27 cellular contexts compared by ENCODE assay signal in genomic region chr5:5209510-5210286, GRCh38.
"Had no signal": no experiment of that assay in that cellular context is flagged by ENCODE, and none has a peak within 500 bp of the region (broad histone marks: within the 10 kb centered on the region; RNA-seq: fewer than 3 reads in every experiment).

No MANE protein-coding gene starts in this region.

- H3K9me3 ChIP-seq: colonic mucosa, gastroesophageal sphincter, heart left ventricle, left lung, ovary, right atrium auricular region, stomach, thyroid gland, upper lobe of left lung, uterus had no signal

- DNase-seq: colonic mucosa; effector CD8-positive, alpha-beta T cell; endodermal cell; foreskin fibroblast; heart left ventricle; kidney; left lung; mesenchymal stem cell; midbrain; naive thymus-derived CD4-positive, alpha-beta T cell; occipital lobe; ovary; stimulated activated CD4-positive, alpha-beta T cell treated with anti-CD3 and anti-CD28 coated beads, Interleukin-2, amount 100 ng/mL, for 24 hours; stimulated activated CD4-positive, alpha-beta T cell treated with anti-CD3 and anti-CD28 coated beads, Interleukin-4, amount 100 ng/mL, for 24 hours; stimulated activated naive CD4-positive, alpha-beta T cell treated with Interleukin-2 at 50 U/mL for 16 hours; stomach; thyroid gland; upper lobe of left lung; uterus had no signal

- H3K4me2 ChIP-seq: hepatocyte had no signal

- H3K36me3 ChIP-seq: colonic mucosa, gastroesophageal sphincter, heart left ventricle, left lung, ovary, right atrium auricular region, stomach, thyroid gland, upper lobe of left lung, uterus had no signal

- H3K27ac ChIP-seq: colonic mucosa, epithelial cell of prostate, gastroesophageal sphincter, heart left ventricle, hepatocyte, left lung, ovary, right atrium auricular region, stomach, thyroid gland, upper lobe of left lung, uterus had no signal

- H3K4me3 Mint-ChIP-seq: dendritic cell treated with granulocyte-macrophage colony-stimulating factor and Interleukin-4, amounts not matched to agents 40 ng/mL and 50 ng/mL, for 4 days; endodermal cell; naive thymus-derived CD4-positive, alpha-beta T cell; stimulated activated effector memory CD8-positive, alpha-beta T cell treated with anti-CD3 and anti-CD28 coated beads, Interleukin-12 subunit alpha, Interleukin-12 subunit beta, amount 100 ng/mL, for 72 hours had no signal

- H3K4me1 Mint-ChIP-seq: endodermal cell; naive thymus-derived CD4-positive, alpha-beta T cell; stimulated activated effector memory CD8-positive, alpha-beta T cell treated with anti-CD3 and anti-CD28 coated beads, Interleukin-12 subunit alpha, Interleukin-12 subunit beta, amount 100 ng/mL, for 72 hours had no signal

- H3K9me3 Mint-ChIP-seq: dendritic cell treated with granulocyte-macrophage colony-stimulating factor and Interleukin-4, amounts not matched to agents 40 ng/mL and 50 ng/mL, for 4 days; stimulated activated effector memory CD8-positive, alpha-beta T cell treated with anti-CD3 and anti-CD28 coated beads, Interleukin-12 subunit alpha, Interleukin-12 subunit beta, amount 100 ng/mL, for 72 hours had no signal

- H3K79me2 ChIP-seq: hepatocyte had no signal

- H3K27ac Mint-ChIP-seq: dendritic cell treated with granulocyte-macrophage colony-stimulating factor and Interleukin-4, amounts not matched to agents 40 ng/mL and 50 ng/mL, for 4 days; endodermal cell; naive thymus-derived CD4-positive, alpha-beta T cell; stimulated activated effector memory CD8-positive, alpha-beta T cell treated with anti-CD3 and anti-CD28 coated beads, Interleukin-12 subunit alpha, Interleukin-12 subunit beta, amount 100 ng/mL, for 72 hours had no signal

- H3K27me3 ChIP-seq: colonic mucosa, gastroesophageal sphincter, heart left ventricle, hepatocyte, left lung, ovary, right atrium auricular region, stomach, thyroid gland, upper lobe of left lung, uterus had no signal

- H2AFZ ChIP-seq: hepatocyte had no signal

- ATAC-seq: esophagus mucosa; heart left ventricle; left lung; naive thymus-derived CD4-positive, alpha-beta T cell; sciatic nerve; stimulated activated effector memory CD8-positive, alpha-beta T cell treated with anti-CD3 and anti-CD28 coated beads, Interleukin-12 subunit alpha, Interleukin-12 subunit beta, amount 100 ng/mL, for 72 hours had no signal

- H3K27me3 Mint-ChIP-seq: dendritic cell treated with granulocyte-macrophage colony-stimulating factor and Interleukin-4, amounts not matched to agents 40 ng/mL and 50 ng/mL, for 4 days had no signal

- H3K4me3 ChIP-seq: colonic mucosa, gastroesophageal sphincter, heart left ventricle, hepatocyte, left lung, ovary, right atrium auricular region, stomach, thyroid gland, upper lobe of left lung, uterus had no signal

- H3K36me3 Mint-ChIP-seq: naive thymus-derived CD4-positive, alpha-beta T cell; stimulated activated effector memory CD8-positive, alpha-beta T cell treated with anti-CD3 and anti-CD28 coated beads, Interleukin-12 subunit alpha, Interleukin-12 subunit beta, amount 100 ng/mL, for 72 hours had no signal

- H3K4me1 ChIP-seq: colonic mucosa, gastroesophageal sphincter, heart left ventricle, left lung, right atrium auricular region, stomach, thyroid gland, upper lobe of left lung, uterus had no signal
